Comparison of ENCODE assay signal across 1 cellular context in genomic region chr10:27188897-27189296, GRCh38.
TF ChIP-seq lines count a peak whose summit lies in the region.

No MANE protein-coding gene starts in this region.

TF ChIP-seq in GM23338, 12 proteins besides CTCF, POLR2A, EP300 and RAD21 (continued from another document):
- TF ChIP-seq ETS1 (IDR thresholded peaks at IDR 0.05) (no peak), ZNF331 (CRISPR knock-in tag; IDR thresholded peaks at IDR 0.05; ENCODE audit: low read depth) (no peak)
